ENCODE assay signal across 13 cellular contexts in the genomic region with DNA sequence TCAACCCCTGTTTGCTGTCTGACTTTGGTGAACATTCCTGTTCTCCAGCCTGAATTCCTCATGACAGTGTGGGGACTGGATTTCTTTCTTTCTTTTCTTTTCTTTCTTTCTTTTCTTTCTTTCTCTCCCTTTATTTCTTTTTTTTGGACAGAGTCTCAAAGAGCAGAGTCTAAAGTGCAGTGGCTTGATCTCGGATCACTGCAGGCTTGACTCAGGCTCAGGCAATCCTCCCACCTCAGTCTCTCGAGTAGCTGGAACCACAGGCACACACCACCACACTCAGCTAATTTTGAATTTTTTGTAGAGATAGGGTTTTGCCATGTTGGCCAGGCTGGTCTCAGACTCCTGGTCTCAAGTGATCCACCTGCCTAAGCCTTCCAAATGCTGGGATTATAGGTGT.
DNase-seq lines count a peak whose midpoint lies in the region; ATAC-seq and TF ChIP-seq lines count a peak whose summit lies in the region.
"Had no signal": no experiment of that assay in that cellular context is flagged by ENCODE, and none has a peak within 500 bp of the region (broad histone marks: within the 10 kb centered on the region; RNA-seq: fewer than 3 reads in every experiment).

No MANE protein-coding gene starts in this region.

- H3K36me3 ChIP-seq in GM23338 (ENCODE audit: insufficient read depth) (no peaks in the 10 kb centered on the region), thyroid gland (no peaks in the 10 kb centered on the region)

- no peak for TF ChIP-seq CTCF in GM23338 (conservative IDR thresholded peaks at IDR 0.05; ENCODE audit: low read depth in 2 of 2)
- TF ChIP-seq CTCF in chondrocyte (IDR thresholded peaks at IDR 0.05) = no peak
- no peak for TF ChIP-seq CTCF in mesothelial cell of epicardium (IDR thresholded peaks at IDR 0.05; ENCODE audit: unreplicated experiment)
- no peak for TF ChIP-seq CTCF in thyroid gland (IDR thresholded peaks at IDR 0.05)

- H3K27me3 Mint-ChIP-seq in GM23338 (ENCODE audit: insufficient read depth, low read depth, poor library complexity) = peaks cover 7% of the 10 kb centered on the region
- H3K27me3 Mint-ChIP-seq in chondrocyte (ENCODE audit: low read depth) = no peaks in the 10 kb centered on the region
- H3K27me3 Mint-ChIP-seq in mesothelial cell of epicardium (ENCODE audit: low read depth) = no peaks in the 10 kb centered on the region

- intact Hi-C loops in thyroid gland (cut with DNase I) = loop anchor here (5.0 kb wide), 1 partner anchor 36 kb away; no protein-coding TSS in a partner anchor
- intact Hi-C loops in head of caudate nucleus (cut with DNase I) = no loop called here

- H3K27ac ChIP-seq in GM23338 (ENCODE audit: low read depth) = no peak overlapping the region
- peak overlapping the region; percentile 89 to 91 (median 91) for H3K27ac ChIP-seq in thyroid gland
- H3K27ac ChIP-seq: SK-N-MC had no signal

- peaks cover 9% of the 10 kb centered on the region for H3K36me3 Mint-ChIP-seq in GM23338 (ENCODE audit: low read depth)
- peaks cover 4% of the 10 kb centered on the region for H3K36me3 Mint-ChIP-seq in chondrocyte (ENCODE audit: low read depth)
- peaks cover 5% of the 10 kb centered on the region for H3K36me3 Mint-ChIP-seq in mesothelial cell of epicardium

- H3K9me3 Mint-ChIP-seq in GM23338 (peaks cover 14% of the 10 kb centered on the region), chondrocyte (ENCODE audit: low read depth) (peaks cover 8% of the 10 kb centered on the region), mesothelial cell of epicardium (peaks cover 10% of the 10 kb centered on the region)

- no peak overlapping the region for H3K4me3 Mint-ChIP-seq in GM23338
- H3K4me3 Mint-ChIP-seq in chondrocyte (ENCODE audit: unreplicated experiment) = no peak overlapping the region
- no peak overlapping the region for H3K4me3 Mint-ChIP-seq in mesothelial cell of epicardium

- H3K79me2 ChIP-seq in GM23338 (replicated peaks; ENCODE audit: insufficient read depth) = no peaks in the 10 kb centered on the region

- no peaks in the 10 kb centered on the region for H3K9me2 ChIP-seq in GM23338 (ENCODE audit: insufficient read depth)

- H3K27me3 ChIP-seq in GM23338 (ENCODE audit: insufficient read depth) = no peaks in the 10 kb centered on the region
- no peaks in the 10 kb centered on the region for H3K27me3 ChIP-seq in thyroid gland

- 0 out of 2 replicates have a peak overlapping the region, but pooled peaks have one; percentile 18 for H2AFZ ChIP-seq in GM23338

- H3F3A ChIP-seq in GM23338 (replicated peaks; ENCODE audit: low read depth) = 0 out of 2 replicates have a peak, but pooled peaks cover 2% of the 10 kb centered on the region

- H3K4me2 ChIP-seq in GM23338 = no peak overlapping the region

- no peak for ATAC-seq in GM23338
- ATAC-seq in GM19463 (IDR thresholded peaks at IDR 0.05; ENCODE audit: unreplicated experiment) = no peak
- ATAC-seq: K562 had no signal

- H3K9me3 ChIP-seq in thyroid gland = no peaks in the 10 kb centered on the region

- peaks cover 36% of the 10 kb centered on the region for H3K4me1 ChIP-seq in GM23338 (ENCODE audit: insufficient read depth)
- H3K4me1 ChIP-seq in thyroid gland = peaks cover 36 to 41% of the 10 kb centered on the region in 2 donors

- no peak for TF ChIP-seq POLR2A in thyroid gland (IDR thresholded peaks at IDR 0.05)

- WGBS in thyroid gland, 2 donors = 71 to 82% methylated on average over 2 of the region's 2 CpGs

- H3K4me1 Mint-ChIP-seq in GM23338 = peaks cover 42% of the 10 kb centered on the region
- peaks cover 23% of the 10 kb centered on the region for H3K4me1 Mint-ChIP-seq in chondrocyte (ENCODE audit: low read depth)
- peaks cover 37% of the 10 kb centered on the region for H3K4me1 Mint-ChIP-seq in mesothelial cell of epicardium

- H4K20me1 ChIP-seq in GM23338 (replicated peaks; ENCODE audit: insufficient read depth) = no peaks in the 10 kb centered on the region

- DNase-seq in GM23338 (ENCODE audit: low spot score) = no peak
- peak; percentile 1 for DNase-seq in chondrocyte (ENCODE audit: low spot score)
- DNase-seq in mesothelial cell of epicardium (ENCODE audit: low spot score in 2 of 2, unreplicated experiment in 2 of 2) = no peak
- no peak for DNase-seq in thyroid gland
- DNase-seq in head of caudate nucleus = no peak
- DNase-seq in NK-92 treated with Interleukin-12 subunit alpha and Interleukin-12 subunit beta, amount 100 ng/mL, for 24 hours (lab: John Stamatoyannopoulos, UW) = no peak
- DNase-seq: C1 segment of cervical spinal cord, DMS153, NCI-H146, NCI-H446 had no signal

- no peak overlapping the region for H3K4me3 ChIP-seq in GM23338
- H3K4me3 ChIP-seq in thyroid gland (replicated peaks in 1 of 3) = no peak overlapping the region
- H3K4me3 ChIP-seq: K562, SK-N-MC had no signal

- no peak overlapping the region for H3K27ac Mint-ChIP-seq in GM23338
- H3K27ac Mint-ChIP-seq in chondrocyte (ENCODE audit: unreplicated experiment) = no peak overlapping the region
- H3K27ac Mint-ChIP-seq in mesothelial cell of epicardium = peak overlapping the region; percentile 89

TF ChIP-seq in GM23338, 12 proteins besides CTCF, POLR2A, EP300 and RAD21 (continues in another document):
- TF ChIP-seq EZH2phosphoT487 (IDR thresholded peaks at IDR 0.05; ENCODE audit: unreplicated experiment) (no peak), NANOG (IDR thresholded peaks at IDR 0.05; ENCODE audit: borderline replicate concordance) (no peak), EZH2 (IDR thresholded peaks at IDR 0.05; ENCODE audit: low read depth, unreplicated experiment) (no peak), CREB1 (CRISPR knock-in tag; IDR thresholded peaks at IDR 0.05; ENCODE audit: low read depth) (no peak), ZNF331 (CRISPR knock-in tag; IDR thresholded peaks at IDR 0.05; ENCODE audit: low read depth) (no peak), ETS1 (IDR thresholded peaks at IDR 0.05) (no peak), STAT1 (IDR thresholded peaks at IDR 0.05; ENCODE audit: unreplicated experiment) (no peak), ZNF114 (CRISPR knock-in tag; IDR thresholded peaks at IDR 0.05) (no peak), JUNB (IDR thresholded peaks at IDR 0.05; ENCODE audit: unreplicated experiment) (no peak), REST (IDR thresholded peaks at IDR 0.05; ENCODE audit: unreplicated experiment) (no peak)
